ENCODE assay signal across 2 cellular contexts in genomic region chr3:171416666-171417065, GRCh38.
TF ChIP-seq lines count a peak whose summit lies in the region.

No MANE protein-coding gene starts in this region.

TF ChIP-seq in SK-N-SH treated with all-trans-retinoic acid at 6 μM for 48 hours, 23 proteins besides CTCF, POLR2A, EP300 and RAD21:
- TF ChIP-seq ZNF70 (CRISPR knock-in tag; IDR thresholded peaks at IDR 0.05): no peak
- no peak for TF ChIP-seq CREB5 (CRISPR knock-in tag; IDR thresholded peaks at IDR 0.05; ENCODE audit: low read depth)
- TF ChIP-seq RARB (CRISPR knock-in tag; IDR thresholded peaks at IDR 0.05): no peak
- no peak for TF ChIP-seq ESRRG (CRISPR knock-in tag; IDR thresholded peaks at IDR 0.05)
- no peak for TF ChIP-seq CSRNP3 (CRISPR knock-in tag; IDR thresholded peaks at IDR 0.05)
- no peak for TF ChIP-seq ZNF8 (CRISPR knock-in tag; IDR thresholded peaks at IDR 0.05)
- no peak for TF ChIP-seq PATZ1 (CRISPR knock-in tag; IDR thresholded peaks at IDR 0.05; ENCODE audit: borderline replicate concordance)

TF ChIP-seq in K562, 482 proteins besides CTCF, POLR2A, EP300 and RAD21:
- TF ChIP-seq ZBTB40 (IDR thresholded peaks at IDR 0.05) (peak; percentile 64), ZBTB40 (CRISPR knock-in tag; IDR thresholded peaks at IDR 0.05) (no peak), DDX20 (tag; IDR thresholded peaks at IDR 0.05; ENCODE audit: low read depth) (no peak), DNMT1 (IDR thresholded peaks at IDR 0.05) (no peak)
